In the genomic region with DNA sequence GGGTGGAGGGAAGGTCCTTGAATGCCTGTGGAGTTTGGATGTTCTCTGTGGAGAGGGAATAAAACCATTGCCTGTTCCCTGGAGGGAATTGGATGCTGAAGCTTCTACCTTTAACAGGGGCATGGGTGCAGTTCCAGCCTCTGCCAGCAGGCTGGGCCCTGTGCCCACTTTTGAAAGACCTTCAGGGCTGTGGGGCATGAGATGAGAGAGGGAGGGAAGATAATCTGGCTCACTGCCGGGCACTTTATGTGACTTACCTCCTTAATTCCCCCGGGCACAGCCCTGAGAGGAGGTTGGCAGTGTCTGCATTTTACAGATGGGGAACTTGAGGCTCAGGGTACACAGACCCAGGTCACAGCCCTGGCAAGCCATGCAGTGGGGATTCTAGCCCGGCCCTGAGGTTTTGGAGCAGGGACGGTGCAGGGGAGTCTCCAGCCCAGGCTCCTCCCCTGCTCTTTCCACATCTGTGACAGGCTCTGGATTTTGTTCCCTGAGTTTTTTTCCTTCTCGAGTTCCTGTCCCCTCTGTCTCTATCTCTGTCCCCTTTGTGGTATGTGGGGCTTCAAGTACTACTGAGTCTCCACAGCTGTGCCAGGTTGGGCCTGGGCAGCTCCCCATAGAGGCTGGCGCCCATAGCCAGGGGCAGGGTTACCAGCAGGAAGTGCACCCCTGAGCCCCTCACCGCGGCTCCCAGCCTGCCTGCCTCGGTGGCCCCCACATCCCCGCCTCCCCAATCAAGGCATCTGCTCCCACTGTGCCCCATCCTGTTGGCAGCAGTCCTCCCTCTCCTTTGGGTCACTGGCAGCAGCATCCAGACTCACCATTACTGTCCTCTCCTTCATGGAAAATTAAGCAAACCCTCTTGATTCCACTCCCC, we compare ENCODE assay signal across 8 cellular contexts. TPM values are rescaled to one million over a fixed set of nuclear protein-coding genes. Genes with fewer than 3 reads are reported as not detected.
DNase-seq lines count a peak whose midpoint lies in the region; ATAC-seq and TF ChIP-seq lines count a peak whose summit lies in the region.

No MANE protein-coding gene starts in this region.

- no peaks in the 10 kb centered on the region for H3K9me3 Mint-ChIP-seq in CD4-positive, alpha-beta memory T cell
- H3K9me3 Mint-ChIP-seq in activated naive CD8-positive, alpha-beta T cell treated with anti-CD3 and anti-CD28 coated beads, Interleukin-2, amount 50 U/mL, for 24 hours = no peaks in the 10 kb centered on the region

- H3K4me2 ChIP-seq in GM23248 (ENCODE audit: unreplicated experiment) = peak overlapping the region; percentile 51

- no peaks in the 10 kb centered on the region for H3K9me3 ChIP-seq in CD4-positive, alpha-beta memory T cell (ENCODE audit: control insufficient read depth in 1 of 2, low read length in 2 of 2)
- H3K9me3 ChIP-seq in GM23248 (ENCODE audit: low read depth) (no peaks in the 10 kb centered on the region), heart right ventricle (no peaks in the 10 kb centered on the region)

- H3F3A ChIP-seq in GM23248 (ENCODE audit: insufficient read depth) = 0 out of 2 replicates have a peak, but pooled peaks cover under 1% of the 10 kb centered on the region

- H3K4me3 Mint-ChIP-seq in CD4-positive, alpha-beta memory T cell = peak overlapping the region in 2 of 8 donors; percentile 16 to 43
- H3K4me3 Mint-ChIP-seq in activated naive CD8-positive, alpha-beta T cell treated with anti-CD3 and anti-CD28 coated beads, Interleukin-2, amount 50 U/mL, for 24 hours = no peak overlapping the region

- no peaks in the 10 kb centered on the region for H4K20me1 ChIP-seq in GM23248 (ENCODE audit: insufficient read depth)

- peaks cover 14% of the 10 kb centered on the region for H3K4me1 ChIP-seq in CD4-positive, alpha-beta memory T cell (ENCODE audit: insufficient read depth, low read length)
- H3K4me1 ChIP-seq in GM23248 (ENCODE audit: insufficient read depth) (peaks cover 9% of the 10 kb centered on the region), heart right ventricle (peaks cover 0 to 34% (median 7%) of the 10 kb centered on the region in 9 donors)

- H3K9me2 ChIP-seq in GM23248 (ENCODE audit: insufficient read depth) = no peaks in the 10 kb centered on the region

- POLR2A ChIA-PET in CD4-positive, alpha-beta memory T cell (lab: Charles Lee; ENCODE audit: partially characterized antibody) = interaction anchor here (0.5 to 1.4 kb wide), 8 partner anchors 11 to 121 kb away, joined by 3 to 9 read pairs (median 4); partner anchors contain the start of genes THEMIS2 and XKR8

- peaks cover 0 to 1% of the 10 kb centered on the region in 2 donors for H3K36me3 Mint-ChIP-seq in CD4-positive, alpha-beta memory T cell
- H3K36me3 Mint-ChIP-seq in activated naive CD8-positive, alpha-beta T cell treated with anti-CD3 and anti-CD28 coated beads, Interleukin-2, amount 50 U/mL, for 24 hours (ENCODE audit: low read depth) = no peaks in the 10 kb centered on the region

- TF ChIP-seq CTCF in heart right ventricle (IDR thresholded peaks at IDR 0.05) = peak; percentile 76 to 99 (median 87)

- no peaks in the 10 kb centered on the region for H3K27me3 ChIP-seq in CD4-positive, alpha-beta memory T cell (ENCODE audit: insufficient read depth, low read length)
- H3K27me3 ChIP-seq in GM23248 (replicated peaks; ENCODE audit: insufficient read depth) = no peaks in the 10 kb centered on the region
- H3K27me3 ChIP-seq in heart right ventricle = no peaks in the 10 kb centered on the region

- H3K4me1 Mint-ChIP-seq in CD4-positive, alpha-beta memory T cell = peaks cover 13 to 28% (median 17%) of the 10 kb centered on the region in 4 donors
- peaks cover 18% of the 10 kb centered on the region for H3K4me1 Mint-ChIP-seq in activated naive CD8-positive, alpha-beta T cell treated with anti-CD3 and anti-CD28 coated beads, Interleukin-2, amount 50 U/mL, for 24 hours

- no peak overlapping the region for H3K4me3 ChIP-seq in CD4-positive, alpha-beta memory T cell (ENCODE audit: low read length in 2 of 2)
- H3K4me3 ChIP-seq in GM23248 = peak overlapping the region; percentile 41; the same call in 1 of the 2 replicates
- peak overlapping the region in 1 of 10 donors; percentile 22 for H3K4me3 ChIP-seq in heart right ventricle

- no peak overlapping the region for H3K27ac ChIP-seq in CD4-positive, alpha-beta memory T cell (ENCODE audit: low read depth, low read length)
- H3K27ac ChIP-seq in GM23248 = no peak overlapping the region
- peak overlapping the region in 1 of 10 donors; percentile 77 for H3K27ac ChIP-seq in heart right ventricle

- peak overlapping the region in 3 of 7 donors; percentile 15 to 65 (median 43) for H3K27ac Mint-ChIP-seq in CD4-positive, alpha-beta memory T cell
- no peak overlapping the region for H3K27ac Mint-ChIP-seq in activated naive CD8-positive, alpha-beta T cell treated with anti-CD3 and anti-CD28 coated beads, Interleukin-2, amount 50 U/mL, for 24 hours

- peak; percentile 77 to 81 (median 79) for DNase-seq in CD4-positive, alpha-beta memory T cell
- DNase-seq in GM23248 (peak; percentile 88), NCI-H128 (lab: John Stamatoyannopoulos, UW; ENCODE audit: unreplicated experiment) (peak; percentile 80), T follicular helper cell (ENCODE audit: low read depth) (peak; percentile 73), heart right ventricle (peak; percentile 73 to 84), putamen (ENCODE audit: low spot score) (peak; percentile 75)
- DNase-seq in activated naive CD8-positive, alpha-beta T cell treated with anti-CD3 and anti-CD28 coated beads, Interleukin-2, amount 50 U/mL, for 24 hours = peak; percentile 86

- H3K27me3 Mint-ChIP-seq in CD4-positive, alpha-beta memory T cell = no peaks in the 10 kb centered on the region
- no peaks in the 10 kb centered on the region for H3K27me3 Mint-ChIP-seq in activated naive CD8-positive, alpha-beta T cell treated with anti-CD3 and anti-CD28 coated beads, Interleukin-2, amount 50 U/mL, for 24 hours

- no peaks in the 10 kb centered on the region for H3K79me2 ChIP-seq in GM23248 (ENCODE audit: insufficient read depth)

- H3K9ac ChIP-seq in GM23248 = no peak overlapping the region; the same call in 1 of the 2 replicates

- in situ Hi-C loops in GM23248 (cut with MboI) = no loop called here

- H3K36me3 ChIP-seq in CD4-positive, alpha-beta memory T cell (ENCODE audit: insufficient read depth, low read length) = no peaks in the 10 kb centered on the region
- H3K36me3 ChIP-seq in GM23248 (ENCODE audit: low read depth) (no peaks in the 10 kb centered on the region), heart right ventricle (no peaks in the 10 kb centered on the region)

- H2AFZ ChIP-seq in GM23248 = peak overlapping the region; percentile 75

- CTCF ChIA-PET in CD4-positive, alpha-beta memory T cell (lab: Charles Lee; ENCODE audit: partially characterized antibody) = interaction anchor here (0.6 to 5.8 kb wide), 21 partner anchors 10 to 351 kb away, joined by 3 to 56 read pairs (median 4); no protein-coding TSS in a partner anchor

- ATAC-seq in activated naive CD8-positive, alpha-beta T cell treated with anti-CD3 and anti-CD28 coated beads, Interleukin-2, amount 50 U/mL, for 24 hours = peak; percentile 92
- ATAC-seq in heart right ventricle = peak; percentile 87 to 95 (median 89)
- ATAC-seq in GM18498 (IDR thresholded peaks at IDR 0.05; ENCODE audit: unreplicated experiment) = no peak

- intact Hi-C loops in CD4-positive, alpha-beta memory T cell (cut with micrococcal nuclease) = loop anchor here (2.0 kb wide), 4 partner anchors 28 to 350 kb away; partner anchors contain the start of gene EYA3
- intact Hi-C loops in heart right ventricle (cut with DNase I) = loop anchor here in 8 of 10 donors (1.0 to 10.0 kb wide), 8 partner anchors 114 to 350 kb away; partner anchors contain the start of gene EYA3 (in 1 of the 8)

- 44 to 45% methylated on average over 10 of the region's 10 CpGs for WGBS in GM23248 (ENCODE audit: low coverage in 1 of 2, low lambda C conversion rate in 2 of 2, missing lambda C conversion rate in 2 of 2), 2 experiments
- 24 to 26% methylated on average over 10 of the region's 10 CpGs for WGBS in heart right ventricle, 2 donors

RNA-seq across cellular contexts. Expression of gene THEMIS2, which starts 14.0 kb away (rescaled TPM):
- total RNA-seq in CD4-positive, alpha-beta memory T cell = 10 to 100 TPM; 60.5 to 64.8 TPM
- 10 to 100 TPM; 39.3 to 68.5 TPM for polyA plus RNA-seq in CD4-positive, alpha-beta memory T cell
- total RNA-seq in GM23248 (2014; rRNA removed; shearing (Covaris generic)) = 3.3 and 4.4 TPM in 2 replicates
- polyA plus RNA-seq in GM23248 (2016; fragmentation: Nextera tagmentation; extraction: Ambion mirVana) = 4.5 and 4.7 TPM in 2 replicates
- 10 to 100 TPM in 2 of 10 donors, 1 to 10 TPM in 8; 2.5 to 29.3 (median 5.1) TPM for total RNA-seq in heart right ventricle
- 1 to 10 TPM; 5.6 to 7.3 TPM for polyA plus RNA-seq in heart right ventricle

RNA-seq across cellular contexts. Expression of gene PPP1R8, which starts 27.7 kb away (rescaled TPM):
- 10 to 100 TPM; 40.8 to 45.8 TPM for total RNA-seq in CD4-positive, alpha-beta memory T cell
- polyA plus RNA-seq in CD4-positive, alpha-beta memory T cell = 10 to 100 TPM; 27.8 to 39.2 TPM
- total RNA-seq in GM23248 (2014; rRNA removed; shearing (Covaris generic)) = 36.4 and 48.3 TPM in 2 replicates
- polyA plus RNA-seq in GM23248 (2016; fragmentation: Nextera tagmentation; extraction: Ambion mirVana) (7.4 and 7.7 TPM in 2 replicates), heart right ventricle (10 to 100 TPM; 13.9 to 24.8 TPM)
- 10 to 100 TPM; 19.2 to 33.4 (median 26.2) TPM for total RNA-seq in heart right ventricle

RNA-seq across cellular contexts. Expression of gene RPA2, which starts 56.1 kb away (rescaled TPM):
- total RNA-seq in CD4-positive, alpha-beta memory T cell = 10 to 100 TPM; 60.5 to 66.1 TPM
- polyA plus RNA-seq in CD4-positive, alpha-beta memory T cell = 100 to 1,000 TPM; 189 to 259 TPM
- 32.0 and 39.1 TPM in 2 replicates for total RNA-seq in GM23248 (2014; rRNA removed; shearing (Covaris generic))
- 42.7 and 46.5 TPM in 2 replicates for polyA plus RNA-seq in GM23248 (2016; fragmentation: Nextera tagmentation; extraction: Ambion mirVana)
- 10 to 100 TPM; 20.2 to 63.5 (median 23.0) TPM for total RNA-seq in heart right ventricle
- 10 to 100 TPM; 14.3 to 34.2 TPM for polyA plus RNA-seq in heart right ventricle
